ENCODE assay signal across 14 cellular contexts in genomic region chr5:9519537-9519936, GRCh38. TPM values are rescaled to one million over a fixed set of nuclear protein-coding genes. Genes with fewer than 3 reads are reported as not detected.
DNase-seq lines count a peak whose midpoint lies in the region.
"Had no signal": no experiment of that assay in that cellular context is flagged by ENCODE, and none has a peak within 500 bp of the region (broad histone marks: within the 10 kb centered on the region; RNA-seq: fewer than 3 reads in every experiment).

No MANE protein-coding gene starts in this region.

- intact Hi-C loops in posterior vena cava (cut with DNase I): no loop called here

- DNase-seq in Caki2 (ENCODE audit: low read depth) (peak; percentile 8), MV-4-11 (lab: John Stamatoyannopoulos, UW) (peak; percentile 66), fibroblast of the conjunctiva (ENCODE audit: low read depth) (peak; percentile 57), posterior vena cava (ENCODE audit: low spot score) (peak; percentile 83), SHP77 treated with DMSO at 0.1 percent for 48 hours (lab: John Stamatoyannopoulos, UW) (no peak), amniotic stem cell (lab: John Stamatoyannopoulos, UW) (no peak), retina (no peak), inferior parietal cortex (ENCODE audit: extremely low spot score) (no peak)
- DNase-seq: activated T-cell treated with anti-CD3 and anti-CD28 coated beads, Interleukin-2, amount 50 U/mL, for 48 hours; effector CD8-positive, alpha-beta T cell; NCI-H2171 treated with DMSO at 0.1 percent for 48 hours; occipital lobe; T-helper 1 cell had no signal

- in situ Hi-C loops in Caki2 (cut with HindIII; ENCODE audit: low pct_unique_long_range_greater_than_20kb, low sequenced_read_pairs): no loop called here

RNA-seq across cellular contexts. Expression of gene SEMA5A, which starts 26.3 kb away (rescaled TPM):
- total RNA-seq in Caki2 (2014; rRNA removed; shearing (Covaris generic); ENCODE audit: low replicate concordance): under 0.01 and 0.57 TPM in 2 replicates
- total RNA-seq in posterior vena cava: 10 to 100 TPM; 17.6 to 34.1 TPM
- total RNA-seq: OCI-LY7 had no signal

Comparison
In these comparisons a context has a peak if more than half of its experiments do, and no peak if none do; other contexts are left out.
1. DNase-seq: peak in Caki2 (single experiment), MV-4-11 (single experiment), fibroblast of the conjunctiva (single experiment) and posterior vena cava (single experiment); none in SHP77 treated with DMSO at 0.1 percent for 48 hours (single experiment), amniotic stem cell (single experiment), retina (single experiment) and inferior parietal cortex (single experiment).
2. RNA of gene SEMA5A, which starts 26.3 kb away (total RNA-seq): 17.6 to 34.1 TPM in posterior vena cava; under 0.01 to 0.57 TPM in Caki2; every median in the first group is over 10 times any median in the second.